19 cellular contexts compared by ENCODE assay signal in the genomic region with DNA sequence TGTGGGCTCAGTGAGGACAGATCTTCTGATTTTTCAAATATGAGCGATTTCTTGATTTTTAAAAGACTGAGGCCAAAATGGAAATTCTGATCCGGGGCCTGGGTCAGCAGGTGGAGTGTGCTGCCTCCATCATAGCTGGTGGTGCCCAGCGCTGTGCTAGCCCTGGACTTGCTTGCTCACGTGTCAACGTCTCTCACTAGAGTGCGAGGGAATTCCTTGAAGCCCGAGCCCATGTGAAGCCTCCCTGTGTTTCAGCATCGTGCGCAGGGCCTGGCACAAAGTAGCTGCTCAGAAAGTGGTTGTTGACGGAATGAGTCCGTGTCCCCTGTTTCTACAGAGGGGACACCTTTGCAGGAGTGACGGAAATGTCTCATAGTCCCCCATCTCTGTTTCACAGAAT. TPM values are rescaled to one million over a fixed set of nuclear protein-coding genes. Genes with fewer than 3 reads are reported as not detected.
DNase-seq lines count a peak whose midpoint lies in the region; ATAC-seq and TF ChIP-seq lines count a peak whose summit lies in the region.
"Had no signal": no experiment of that assay in that cellular context is flagged by ENCODE, and none has a peak within 500 bp of the region (broad histone marks: within the 10 kb centered on the region; RNA-seq: fewer than 3 reads in every experiment).

No MANE protein-coding gene starts in this region.

- H3K4me1 Mint-ChIP-seq in CD4-positive, CD25-positive, alpha-beta regulatory T cell: peaks cover 21 to 79% (median 63%) of the 10 kb centered on the region in 4 donors
- H3K4me1 Mint-ChIP-seq in CD8-positive, alpha-beta T cell (ENCODE audit: low read depth): peaks cover 83% of the 10 kb centered on the region
- H3K4me1 Mint-ChIP-seq in activated naive CD8-positive, alpha-beta T cell treated with anti-CD3 and anti-CD28 coated beads, Interleukin-2, amount 10 ng/mL, durations not matched to agents 7 days and 5 days: peaks cover 67% of the 10 kb centered on the region
- H3K4me1 Mint-ChIP-seq in natural killer cell treated with Interleukin-12 subunit alpha and Interleukin-12 subunit beta and Interleukin-15 and Interleukin-18, amount 100 ng/mL, for 72 hours (ENCODE audit: low read depth in 2 of 2): peaks cover 67 to 68% of the 10 kb centered on the region in 2 donors
- H3K4me1 Mint-ChIP-seq: mesothelial cell of epicardium had no signal

- no peak overlapping the region for H3K4me3 ChIP-seq in CD4-positive, CD25-positive, alpha-beta regulatory T cell (ENCODE audit: low read depth, low read length)
- no peak overlapping the region for H3K4me3 ChIP-seq in CD8-positive, alpha-beta T cell (ENCODE audit: low read depth, low read length)
- H3K4me3 ChIP-seq: Peyer's patch, SJSA1, tibial artery had no signal

- no peaks in the 10 kb centered on the region for H3K27me3 Mint-ChIP-seq in CD4-positive, CD25-positive, alpha-beta regulatory T cell
- H3K27me3 Mint-ChIP-seq in CD8-positive, alpha-beta T cell (ENCODE audit: low read depth): no peaks in the 10 kb centered on the region
- H3K27me3 Mint-ChIP-seq in activated naive CD8-positive, alpha-beta T cell treated with anti-CD3 and anti-CD28 coated beads, Interleukin-2, amount 10 ng/mL, durations not matched to agents 7 days and 5 days: no peaks in the 10 kb centered on the region
- no peaks in the 10 kb centered on the region for H3K27me3 Mint-ChIP-seq in natural killer cell treated with Interleukin-12 subunit alpha and Interleukin-12 subunit beta and Interleukin-15 and Interleukin-18, amount 100 ng/mL, for 72 hours
- H3K27me3 Mint-ChIP-seq: activated B cell treated with CpG ODN at 0.5 μM for 24 hours had no signal

- no peaks in the 10 kb centered on the region for H3K27me3 ChIP-seq in CD4-positive, CD25-positive, alpha-beta regulatory T cell (ENCODE audit: control insufficient read depth, insufficient read depth, low read length)
- H3K27me3 ChIP-seq in CD8-positive, alpha-beta T cell (ENCODE audit: insufficient read depth, low read length): no peaks in the 10 kb centered on the region
- H3K27me3 ChIP-seq: Peyer's patch, SJSA1, tibial artery had no signal

- H3K9me3 Mint-ChIP-seq in CD4-positive, CD25-positive, alpha-beta regulatory T cell: no peaks in the 10 kb centered on the region
- H3K9me3 Mint-ChIP-seq in CD8-positive, alpha-beta T cell: no peaks in the 10 kb centered on the region
- no peaks in the 10 kb centered on the region for H3K9me3 Mint-ChIP-seq in activated naive CD8-positive, alpha-beta T cell treated with anti-CD3 and anti-CD28 coated beads, Interleukin-2, amount 10 ng/mL, durations not matched to agents 7 days and 5 days
- no peaks in the 10 kb centered on the region for H3K9me3 Mint-ChIP-seq in natural killer cell treated with Interleukin-12 subunit alpha and Interleukin-12 subunit beta and Interleukin-15 and Interleukin-18, amount 100 ng/mL, for 72 hours
- H3K9me3 Mint-ChIP-seq: activated B cell treated with CpG ODN at 0.5 μM for 24 hours, mesothelial cell of epicardium had no signal

- peak overlapping the region; percentile 75 for H3K27ac ChIP-seq in CD4-positive, CD25-positive, alpha-beta regulatory T cell (ENCODE audit: insufficient read depth, low read length, poor library complexity, severe bottlenecking)
- H3K27ac ChIP-seq in CD8-positive, alpha-beta T cell (ENCODE audit: low read depth, low read length): no peak overlapping the region
- H3K27ac ChIP-seq: KMS-11, SJSA1, tibial artery had no signal

- POLR2A ChIA-PET in CD8-positive, alpha-beta T cell (lab: Charles Lee): interaction anchor here (0.6 to 5.3 kb wide), 3 partner anchors 10 to 104 kb away, joined by 3 to 59 read pairs (median 3); a partner anchor contains a TSS
- POLR2A ChIA-PET in activated naive CD8-positive, alpha-beta T cell treated with anti-CD3 and anti-CD28 coated beads, Interleukin-2, amount 10 ng/mL, durations not matched to agents 7 days and 5 days (lab: Charles Lee): interaction anchor here (1.0 to 2.1 kb wide), 3 partner anchors 9 to 65 kb away, joined by 4 to 11 read pairs (median 8); no protein-coding TSS in a partner anchor

- peaks cover 68% of the 10 kb centered on the region for H3K4me1 ChIP-seq in CD4-positive, CD25-positive, alpha-beta regulatory T cell (ENCODE audit: control insufficient read depth, insufficient read depth, low read length, poor library complexity, severe bottlenecking)
- peaks cover 75% of the 10 kb centered on the region for H3K4me1 ChIP-seq in CD8-positive, alpha-beta T cell (ENCODE audit: insufficient read depth, low read length)

- peak overlapping the region; percentile 42 to 85 (median 68) for H3K4me3 Mint-ChIP-seq in CD4-positive, CD25-positive, alpha-beta regulatory T cell
- peak overlapping the region; percentile 74 for H3K4me3 Mint-ChIP-seq in CD8-positive, alpha-beta T cell
- H3K4me3 Mint-ChIP-seq in activated naive CD8-positive, alpha-beta T cell treated with anti-CD3 and anti-CD28 coated beads, Interleukin-2, amount 10 ng/mL, durations not matched to agents 7 days and 5 days: peak overlapping the region; percentile 81
- peak overlapping the region; percentile 39 for H3K4me3 Mint-ChIP-seq in natural killer cell treated with Interleukin-12 subunit alpha and Interleukin-12 subunit beta and Interleukin-15 and Interleukin-18, amount 100 ng/mL, for 72 hours
- H3K4me3 Mint-ChIP-seq: activated B cell treated with CpG ODN at 0.5 μM for 24 hours, mesothelial cell of epicardium had no signal

- H3K36me3 Mint-ChIP-seq in CD4-positive, CD25-positive, alpha-beta regulatory T cell: no peaks in the 10 kb centered on the region
- peaks cover 10% of the 10 kb centered on the region for H3K36me3 Mint-ChIP-seq in CD8-positive, alpha-beta T cell
- H3K36me3 Mint-ChIP-seq in activated naive CD8-positive, alpha-beta T cell treated with anti-CD3 and anti-CD28 coated beads, Interleukin-2, amount 10 ng/mL, durations not matched to agents 7 days and 5 days: peaks cover 11% of the 10 kb centered on the region
- peaks cover 9% of the 10 kb centered on the region for H3K36me3 Mint-ChIP-seq in natural killer cell treated with Interleukin-12 subunit alpha and Interleukin-12 subunit beta and Interleukin-15 and Interleukin-18, amount 100 ng/mL, for 72 hours

- ATAC-seq in CD4-positive, CD25-positive, alpha-beta regulatory T cell (ENCODE audit: low read depth in 2 of 2): no peak
- no peak for ATAC-seq in CD8-positive, alpha-beta T cell
- ATAC-seq in activated naive CD8-positive, alpha-beta T cell treated with anti-CD3 and anti-CD28 coated beads, Interleukin-2, amount 10 ng/mL, durations not matched to agents 7 days and 5 days (ENCODE audit: low read depth): no peak
- no peak for ATAC-seq in natural killer cell treated with Interleukin-12 subunit alpha and Interleukin-12 subunit beta and Interleukin-15 and Interleukin-18, amount 100 ng/mL, for 72 hours
- ATAC-seq in GM21717 (IDR thresholded peaks at IDR 0.05; ENCODE audit: unreplicated experiment): no peak

- no peak for DNase-seq in CD4-positive, CD25-positive, alpha-beta regulatory T cell
- no peak for DNase-seq in CD8-positive, alpha-beta T cell
- DNase-seq in activated naive CD8-positive, alpha-beta T cell treated with anti-CD3 and anti-CD28 coated beads, Interleukin-2, amount 10 ng/mL, durations not matched to agents 7 days and 5 days: no peak
- no peak for DNase-seq in natural killer cell treated with Interleukin-12 subunit alpha and Interleukin-12 subunit beta and Interleukin-15 and Interleukin-18, amount 100 ng/mL, for 72 hours (ENCODE audit: low spot score)
- DNase-seq in epidermal melanocyte (ENCODE audit: insufficient read length, low spot score) (no peak), NCI-H82 treated with DMSO at 0.1 percent for 48 hours (lab: John Stamatoyannopoulos, UW; ENCODE audit: unreplicated experiment) (no peak)
- DNase-seq: activated B cell treated with CpG ODN at 0.5 μM for 24 hours; activated gamma-delta T cell; COR-L47; effector memory CD4-positive, alpha-beta T cell; H7; NCI-H2081; Peyer's patch; T-helper 9 cell; tibial artery had no signal

- H3K27ac Mint-ChIP-seq in CD4-positive, CD25-positive, alpha-beta regulatory T cell: peak overlapping the region; percentile 91 to 97 (median 93)
- H3K27ac Mint-ChIP-seq in CD8-positive, alpha-beta T cell: peak overlapping the region; percentile 90
- H3K27ac Mint-ChIP-seq in activated naive CD8-positive, alpha-beta T cell treated with anti-CD3 and anti-CD28 coated beads, Interleukin-2, amount 10 ng/mL, durations not matched to agents 7 days and 5 days: peak overlapping the region; percentile 98
- peak overlapping the region; percentile 95 to 97 for H3K27ac Mint-ChIP-seq in natural killer cell treated with Interleukin-12 subunit alpha and Interleukin-12 subunit beta and Interleukin-15 and Interleukin-18, amount 100 ng/mL, for 72 hours
- H3K27ac Mint-ChIP-seq: activated B cell treated with CpG ODN at 0.5 μM for 24 hours, mesothelial cell of epicardium had no signal

- no peaks in the 10 kb centered on the region for H3K9me3 ChIP-seq in CD4-positive, CD25-positive, alpha-beta regulatory T cell (ENCODE audit: control insufficient read depth in 2 of 2, low read length in 2 of 2)
- no peaks in the 10 kb centered on the region for H3K9me3 ChIP-seq in CD8-positive, alpha-beta T cell (ENCODE audit: low read length)
- H3K9me3 ChIP-seq: Peyer's patch, SJSA1, tibial artery had no signal

- CTCF ChIA-PET in CD8-positive, alpha-beta T cell (lab: Charles Lee): interaction anchor here (0.9 to 3.4 kb wide), 8 partner anchors 9 to 79 kb away, joined by 3 to 16 read pairs (median 6); no protein-coding TSS in a partner anchor

- intact Hi-C loops in CD8-positive, alpha-beta T cell (cut with DNase I, micrococcal nuclease): loop anchor here (1.0 to 10.0 kb wide), 3 partner anchors 37 to 239 kb away; a partner anchor contains a TSS

- no peak for TF ChIP-seq CTCF in CD8-positive, alpha-beta T cell (IDR thresholded peaks at IDR 0.05)

- no peaks in the 10 kb centered on the region for H3K36me3 ChIP-seq in CD4-positive, CD25-positive, alpha-beta regulatory T cell (ENCODE audit: control insufficient read depth, insufficient read depth, low read length)
- H3K36me3 ChIP-seq in CD8-positive, alpha-beta T cell (ENCODE audit: insufficient read depth, low read length): no peaks in the 10 kb centered on the region
- H3K36me3 ChIP-seq: SJSA1 had no signal

RNA-seq across cellular contexts. Expression of a gene that starts 50.5 kb away (rescaled TPM):
- 12.6 TPM for total RNA-seq in CD4-positive, CD25-positive, alpha-beta regulatory T cell
- 10 to 100 TPM in 3 of 4 donors, 1 to 10 TPM in 1; 8.5 to 15.5 (median 11.3) TPM for polyA plus RNA-seq in CD4-positive, CD25-positive, alpha-beta regulatory T cell
- total RNA-seq in CD8-positive, alpha-beta T cell: 10 to 100 TPM; 29.1 to 30.7 TPM
- 10 to 100 TPM; 63.2 to 65.5 TPM for total RNA-seq in activated naive CD8-positive, alpha-beta T cell treated with anti-CD3 and anti-CD28 coated beads, Interleukin-2, amount 10 ng/mL, durations not matched to agents 7 days and 5 days
- total RNA-seq in natural killer cell treated with Interleukin-12 subunit alpha and Interleukin-12 subunit beta and Interleukin-15 and Interleukin-18, amount 100 ng/mL, for 72 hours: 100 to 1,000 TPM in 1 of 2 donors, 10 to 100 TPM in 1; 71.7 to 144 TPM
